ENCODE assay signal across 13 cellular contexts in the genomic region with DNA sequence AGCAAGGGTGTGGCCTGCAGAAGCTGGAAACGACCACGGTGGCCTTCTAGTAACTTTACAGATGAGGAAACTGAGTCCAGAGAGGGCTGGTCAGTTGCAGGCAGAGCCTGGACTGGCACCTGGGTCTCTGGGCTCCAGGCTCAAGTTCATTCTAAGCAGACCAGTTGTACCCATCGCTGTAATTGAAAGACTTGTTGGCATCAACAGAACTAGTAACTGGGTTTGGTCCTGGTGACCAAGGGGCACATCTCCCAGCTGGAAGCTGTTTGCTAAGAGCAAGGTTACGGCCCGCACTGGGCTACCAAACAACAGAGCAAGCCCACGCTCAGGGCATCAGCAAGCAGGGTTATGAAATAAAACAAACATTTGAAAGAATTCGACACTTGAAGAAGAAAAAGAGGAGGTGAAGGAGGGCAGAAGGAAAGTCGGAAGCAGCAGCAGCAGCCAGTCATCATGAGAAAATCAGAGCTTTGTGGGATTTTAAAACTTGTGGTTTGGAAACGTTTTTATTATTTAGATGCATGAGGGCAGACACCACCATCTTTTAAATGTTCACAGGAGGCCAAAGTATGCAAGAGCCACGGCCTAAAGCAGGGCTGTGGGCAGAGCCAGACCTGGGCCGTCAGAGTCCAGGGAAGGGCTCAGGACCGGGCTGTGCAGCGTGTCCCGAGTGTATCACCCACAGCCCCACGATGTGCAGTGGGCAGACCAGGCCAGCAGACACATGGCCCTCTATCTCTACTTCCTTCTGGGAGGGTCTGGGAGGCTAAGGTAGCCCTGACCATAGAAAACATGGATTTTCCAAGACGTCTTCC.
A peak's percentile ranks its signal among the peaks of the same experiment; 100 is the strongest.
DNase-seq lines count a peak whose midpoint lies in the region; ATAC-seq, FAIRE-seq and TF ChIP-seq lines count a peak whose summit lies in the region.
"Had no signal": no experiment of that assay in that cellular context is flagged by ENCODE, and none has a peak within 500 bp of the region (broad histone marks: within the 10 kb centered on the region; RNA-seq: fewer than 3 reads in every experiment).

No MANE protein-coding gene starts in this region.

- no peaks in the 10 kb centered on the region for H3K36me3 ChIP-seq in naive thymus-derived CD4-positive, alpha-beta T cell (ENCODE audit: control insufficient read depth in 2 of 3, insufficient read depth in 3 of 3, low read length in 3 of 3)
- H3K36me3 ChIP-seq in Karpas-422 (ENCODE audit: insufficient read depth, low read length) = no peaks in the 10 kb centered on the region

- H3K4me2 ChIP-seq in Karpas-422 (ENCODE audit: low read depth, low read length, poor library complexity, severe bottlenecking) = no peak overlapping the region
- H3K4me2 ChIP-seq: SK-N-SH had no signal

- ATAC-seq in HG02981 (IDR thresholded peaks at IDR 0.05; ENCODE audit: unreplicated experiment) = peak; percentile 4
- ATAC-seq in activated CD8-positive, alpha-beta T cell treated with anti-CD3 and anti-CD28 coated beads, Interleukin-2, amount 10 ng/mL, durations not matched to agents 7 days and 5 days = no peak
- ATAC-seq in naive thymus-derived CD4-positive, alpha-beta T cell = no peak
- no peak for ATAC-seq in SK-N-SH treated with all-trans-retinoic acid at 6 μM for 48 hours
- ATAC-seq in GM21786 (IDR thresholded peaks at IDR 0.05; ENCODE audit: unreplicated experiment) = no peak

- H3K9me2 ChIP-seq in Karpas-422 (replicated peaks; ENCODE audit: insufficient read depth, low read length) = no peaks in the 10 kb centered on the region
- H3K9me2 ChIP-seq: SK-N-SH had no signal

- H3K9ac ChIP-seq in Karpas-422 (ENCODE audit: low read length) = no peak overlapping the region
- H3K9ac ChIP-seq: SK-N-SH had no signal

- no peaks in the 10 kb centered on the region for H4K20me1 ChIP-seq in Karpas-422 (ENCODE audit: insufficient read depth, low read depth, low read length)

- intact Hi-C loops in naive thymus-derived CD4-positive, alpha-beta T cell (cut with micrococcal nuclease) = loop anchor here (2.0 to 5.0 kb wide), 3 partner anchors 20 to 114 kb away; no protein-coding TSS in a partner anchor

- no peak for TF ChIP-seq POLR2A in GM12892 (IDR thresholded peaks at IDR 0.05; ENCODE audit: low read depth, low read length)

- peaks cover 59% of the 10 kb centered on the region for H3K4me1 Mint-ChIP-seq in activated CD8-positive, alpha-beta T cell treated with anti-CD3 and anti-CD28 coated beads, Interleukin-2, amount 10 ng/mL, durations not matched to agents 7 days and 5 days (ENCODE audit: low read depth)
- H3K4me1 Mint-ChIP-seq in naive thymus-derived CD4-positive, alpha-beta T cell = peaks cover 45 to 65% (median 58%) of the 10 kb centered on the region in 7 donors

- H3K4me1 ChIP-seq in naive thymus-derived CD4-positive, alpha-beta T cell (ENCODE audit: control insufficient read depth in 2 of 2, insufficient read depth in 2 of 2, low read length in 2 of 2) = peaks cover 23 to 30% of the 10 kb centered on the region in 2 donors
- H3K4me1 ChIP-seq in Karpas-422 (ENCODE audit: low read length) = no peaks in the 10 kb centered on the region

- no peak overlapping the region for H2AFZ ChIP-seq in Karpas-422 (ENCODE audit: low read length)

- peak; percentile 64 for FAIRE-seq in GM12892 (lab: Jason Lieb, UNC)
- FAIRE-seq: bronchial epithelial cell had no signal

- H3K9me3 ChIP-seq in naive thymus-derived CD4-positive, alpha-beta T cell (ENCODE audit: control insufficient read depth in 2 of 3, low read length in 3 of 3) = no peaks in the 10 kb centered on the region
- no peaks in the 10 kb centered on the region for H3K9me3 ChIP-seq in Karpas-422 (ENCODE audit: low read length)
- H3K9me3 ChIP-seq: SK-N-SH had no signal

- peak overlapping the region; percentile 11 for H3K4me3 ChIP-seq in naive thymus-derived CD4-positive, alpha-beta T cell (ENCODE audit: low read length)
- no peak overlapping the region for H3K4me3 ChIP-seq in Karpas-422 (ENCODE audit: low read length)
- H3K4me3 ChIP-seq: skin epidermis had no signal

- no peak overlapping the region for H3K27ac ChIP-seq in naive thymus-derived CD4-positive, alpha-beta T cell (ENCODE audit: low read depth, low read length)
- no peak overlapping the region for H3K27ac ChIP-seq in Karpas-422 (ENCODE audit: low read length)
- H3K27ac ChIP-seq: skin epidermis had no signal

- H3K27ac Mint-ChIP-seq in activated CD8-positive, alpha-beta T cell treated with anti-CD3 and anti-CD28 coated beads, Interleukin-2, amount 10 ng/mL, durations not matched to agents 7 days and 5 days = peak overlapping the region; percentile 86
- peak overlapping the region in 8 of 9 donors; percentile 1 to 93 (median 82) for H3K27ac Mint-ChIP-seq in naive thymus-derived CD4-positive, alpha-beta T cell

- H3K4me3 Mint-ChIP-seq in activated CD8-positive, alpha-beta T cell treated with anti-CD3 and anti-CD28 coated beads, Interleukin-2, amount 10 ng/mL, durations not matched to agents 7 days and 5 days = peak overlapping the region; percentile 45
- H3K4me3 Mint-ChIP-seq in naive thymus-derived CD4-positive, alpha-beta T cell = peak overlapping the region; percentile 54 to 82 (median 75)
- H3K4me3 Mint-ChIP-seq: activated CD8-positive, alpha-beta memory T cell treated with anti-CD3 and anti-CD28 coated beads, Interleukin-2, amount 10 ng/mL, durations not matched to agents 7 days and 5 days had no signal

- no peaks in the 10 kb centered on the region for H3K9me3 Mint-ChIP-seq in activated CD8-positive, alpha-beta T cell treated with anti-CD3 and anti-CD28 coated beads, Interleukin-2, amount 10 ng/mL, durations not matched to agents 7 days and 5 days (ENCODE audit: insufficient read depth)
- peaks cover 0 to 9% (median 0%) of the 10 kb centered on the region in 11 donors for H3K9me3 Mint-ChIP-seq in naive thymus-derived CD4-positive, alpha-beta T cell

- H3K36me3 Mint-ChIP-seq in activated CD8-positive, alpha-beta T cell treated with anti-CD3 and anti-CD28 coated beads, Interleukin-2, amount 10 ng/mL, durations not matched to agents 7 days and 5 days (ENCODE audit: low read depth) = peaks cover 4% of the 10 kb centered on the region
- H3K36me3 Mint-ChIP-seq in naive thymus-derived CD4-positive, alpha-beta T cell = peaks cover 0 to 14% (median 0%) of the 10 kb centered on the region in 5 donors

- CTCF ChIA-PET in activated CD8-positive, alpha-beta T cell treated with anti-CD3 and anti-CD28 coated beads, Interleukin-2, amount 10 ng/mL, durations not matched to agents 7 days and 5 days (lab: Charles Lee) = interaction anchor here (0.7 to 1.4 kb wide), 2 partner anchors 9 to 97 kb away, joined by 3 read pairs; no protein-coding TSS in a partner anchor
- CTCF ChIA-PET in naive thymus-derived CD4-positive, alpha-beta T cell (lab: Charles Lee) = no interaction called here

- peaks cover 32% of the 10 kb centered on the region for H3K27me3 Mint-ChIP-seq in activated CD8-positive, alpha-beta T cell treated with anti-CD3 and anti-CD28 coated beads, Interleukin-2, amount 10 ng/mL, durations not matched to agents 7 days and 5 days (ENCODE audit: low read depth)
- peaks cover 0 to 37% (median 0%) of the 10 kb centered on the region in 5 donors for H3K27me3 Mint-ChIP-seq in naive thymus-derived CD4-positive, alpha-beta T cell

- POLR2A ChIA-PET in activated CD8-positive, alpha-beta T cell treated with anti-CD3 and anti-CD28 coated beads, Interleukin-2, amount 10 ng/mL, durations not matched to agents 7 days and 5 days (lab: Charles Lee) = interaction anchor here (0.7 to 1.7 kb wide), 3 partner anchors 39 to 218 kb away, joined by 3 to 4 read pairs (median 3); no protein-coding TSS in a partner anchor
- POLR2A ChIA-PET in naive thymus-derived CD4-positive, alpha-beta T cell (lab: Charles Lee) = interaction anchor here (0.6 to 1.1 kb wide), 3 partner anchors 19 to 359 kb away, joined by 3 to 4 read pairs (median 3); no protein-coding TSS in a partner anchor

- DNase-seq in GM12892 (ENCODE audit: insufficient read length) (no peak), midbrain (lab: John Stamatoyannopoulos, UW) (no peak), Karpas-422 (no peak)
- peak; percentile 14 for DNase-seq in activated CD8-positive, alpha-beta T cell treated with anti-CD3 and anti-CD28 coated beads, Interleukin-2, amount 10 ng/mL, durations not matched to agents 7 days and 5 days
- DNase-seq in naive thymus-derived CD4-positive, alpha-beta T cell = no peak
- DNase-seq: DMS 273 treated with DMSO at 0.1 percent for 48 hours, SK-N-SH had no signal

- no peaks in the 10 kb centered on the region for H3K79me2 ChIP-seq in Karpas-422 (ENCODE audit: low read length)

- H3K27me3 ChIP-seq in naive thymus-derived CD4-positive, alpha-beta T cell (ENCODE audit: control insufficient read depth in 2 of 2, insufficient read depth in 2 of 2, low read length in 2 of 2) = no peaks in the 10 kb centered on the region
- H3K27me3 ChIP-seq in Karpas-422 (ENCODE audit: low read length) = no peaks in the 10 kb centered on the region

TF ChIP-seq in SK-N-SH treated with all-trans-retinoic acid at 6 μM for 48 hours, 23 proteins besides CTCF, POLR2A, EP300 and RAD21:
- TF ChIP-seq TOX (CRISPR knock-in tag; IDR thresholded peaks at IDR 0.05; ENCODE audit: borderline replicate concordance) (no peak), CSDC2 (CRISPR knock-in tag; IDR thresholded peaks at IDR 0.05) (no peak), SNAI2 (CRISPR knock-in tag; IDR thresholded peaks at IDR 0.05) (no peak)
